In genomic region chr4:82371398-82371972, GRCh38 we compare ENCODE assay signal across 8 cellular contexts. TPM values are rescaled to one million over a fixed set of nuclear protein-coding genes. Genes with fewer than 3 reads are reported as not detected.
A peak's percentile ranks its signal among the peaks of the same experiment; 100 is the strongest.
DNase-seq lines count a peak whose midpoint lies in the region; ATAC-seq, FAIRE-seq and TF ChIP-seq lines count a peak whose summit lies in the region.

No MANE protein-coding gene starts in this region.

- DNase-seq in AG09309 (ENCODE audit: low read depth) = no peak
- DNase-seq in HL-60 (ENCODE audit: low read depth in 1 of 2, low spot score in 1 of 2) = peak in 1 of 2 experiments; percentile 35
- peak; percentile 25 to 59 (median 54) for DNase-seq in K562 (ENCODE audit: extremely low read depth in 1 of 4, low spot score in 3 of 4)
- DNase-seq in lung microvascular endothelial cell (ENCODE audit: low read depth in 2 of 2) = peak; percentile 26 to 27
- DNase-seq in NCI-H1930 (lab: John Stamatoyannopoulos, UW) = no peak
- no peak for DNase-seq in NCI-H510A (lab: John Stamatoyannopoulos, UW)
- no peak for DNase-seq in activated CD4-positive, alpha-beta T cell treated with anti-CD3 and anti-CD28 coated beads, Interleukin-2, amount 50 U/mL, for 1 hour

- no peak for TF ChIP-seq EP300 in K562 (IDR thresholded peaks at IDR 0.05; ENCODE audit: low read length)

- TF ChIP-seq POLR2A in K562 (conservative IDR thresholded peaks at IDR 0.05) = no peak

- intact Hi-C loops in K562 (cut with micrococcal nuclease) = loop anchor here (5.0 to 10.0 kb wide), 2 partner anchors 531 to 643 kb away; partner anchors contain the start of genes LIN54 and THAP9

- peaks cover 64% of the 10 kb centered on the region for H4K20me1 ChIP-seq in K562 (replicated peaks; ENCODE audit: control insufficient read depth, insufficient read depth, low read length)

- peaks cover 7 to 26% of the 10 kb centered on the region in 2 experiments for H3K4me1 ChIP-seq in K562 (replicated peaks in 1 of 2; ENCODE audit: control insufficient read depth in 2 of 2, insufficient read depth in 2 of 2, low read length in 2 of 2)

- H3K4me2 ChIP-seq in K562 (ENCODE audit: insufficient read depth, low read length) = peak overlapping the region; percentile 86

- H2AFZ ChIP-seq in K562 (ENCODE audit: low read depth, low read length) = no peak overlapping the region

- no peaks in the 10 kb centered on the region for H3K27me3 ChIP-seq in HL-60 (ENCODE audit: insufficient read depth, poor library complexity, severe bottlenecking)
- H3K27me3 ChIP-seq in K562 (ENCODE audit: control insufficient read depth in 2 of 2, insufficient read depth in 2 of 2, low read length in 2 of 2) = no peaks in the 10 kb centered on the region

- H3K27ac ChIP-seq in HL-60 (replicated peaks) = peak overlapping the region; percentile 99
- H3K27ac ChIP-seq in K562 (ENCODE audit: extremely low read depth, low read depth, low read length) = peak overlapping the region; percentile 100

- H3K4me3 ChIP-seq in AG09309 (ENCODE audit: control insufficient read depth, low read depth, low read length) (peak overlapping the region; percentile 92), HL-60 (replicated peaks; ENCODE audit: insufficient read depth, low read length) (peak overlapping the region; percentile 85), K562 (peak overlapping the region; percentile 94)

- H3K79me2 ChIP-seq in K562 (ENCODE audit: control insufficient read depth, insufficient read depth, low read length) = peaks cover 96% of the 10 kb centered on the region

- CTCF ChIA-PET in K562 (lab: Yijun Ruan, JAX; ENCODE audit: low intra/inter-chr PET ratio) = no interaction called here

- no peak for TF ChIP-seq RAD21 in K562 (CRISPR knock-in tag; conservative IDR thresholded peaks at IDR 0.05 in 1 of 2, IDR thresholded peaks at IDR 0.05 in 1 of 2)

- POLR2A ChIA-PET in K562 (lab: Yijun Ruan, JAX) = interaction anchor here (1.2 to 3.2 kb wide), 5 partner anchors 10 to 57 kb away, joined by 3 to 25 read pairs (median 3); no protein-coding TSS in a partner anchor

- H3K9ac ChIP-seq in K562 (ENCODE audit: insufficient read depth in 1 of 2, low read depth in 2 of 2, low read length in 2 of 2) = peak overlapping the region; percentile 98 to 99

- peaks cover 68% of the 10 kb centered on the region for H3K36me3 ChIP-seq in K562 (ENCODE audit: control insufficient read depth, insufficient read depth, low read length)

- 2% methylated on average over 8 of the region's 8 CpGs for WGBS in K562 (ENCODE audit: insufficient coverage, low coverage, missing lambda C conversion rate)

- peak; percentile 11 for FAIRE-seq in K562 (lab: Jason Lieb, UNC)

- H3K9me1 ChIP-seq in K562 (ENCODE audit: control insufficient read depth, insufficient read depth, low read length) = no peaks in the 10 kb centered on the region

- BruUV-seq in K562 (replicated peaks; lab: Mats Ljungman, UMichigan) = no TSS peak

- TF ChIP-seq CTCF in AG09309 (IDR thresholded peaks at IDR 0.05; ENCODE audit: control insufficient read depth, insufficient read depth, low read depth, low read length, missing control alignments) = no peak
- TF ChIP-seq CTCF in HL-60 (IDR thresholded peaks at IDR 0.05; ENCODE audit: insufficient read depth, low read length) = no peak
- no peak for TF ChIP-seq CTCF in K562 (IDR thresholded peaks at IDR 0.05 in 2 of 3, conservative IDR thresholded peaks at IDR 0.05 in 1 of 3; ENCODE audit: insufficient read depth in 2 of 3, low read depth in 1 of 3, low read length in 3 of 3)

- ATAC-seq in K562 (no peak), HG02798 (IDR thresholded peaks at IDR 0.05; ENCODE audit: poor library complexity, unreplicated experiment) (no peak)

- H3K9me3 ChIP-seq in K562 (replicated peaks; ENCODE audit: control insufficient read depth, insufficient read depth, low read depth, low read length) = no peaks in the 10 kb centered on the region

- in situ Hi-C loops in K562 (cut with MboI) = no loop called here

TF ChIP-seq in K562, 482 proteins besides CTCF, POLR2A, EP300 and RAD21 (continues in another document):
- TF ChIP-seq PKNOX1 (IDR thresholded peaks at IDR 0.05) (peak; percentile 68), ETV1 (tag; conservative IDR thresholded peaks at IDR 0.05; ENCODE audit: low read depth) (peak; percentile 52; the same call in 1 of the 2 replicates), MTA2 (IDR thresholded peaks at IDR 0.05; ENCODE audit: low read depth) (no peak), MEIS2 (IDR thresholded peaks at IDR 0.05; ENCODE audit: partially characterized antibody) (peak; percentile 76), NFYB (IDR thresholded peaks at IDR 0.05; ENCODE audit: extremely low read depth, insufficient read length) (peak; percentile 35), SIN3A (IDR thresholded peaks at IDR 0.05; ENCODE audit: borderline replicate concordance in 2 of 2, control insufficient read depth in 1 of 2, low read depth in 2 of 2, low read length in 2 of 2) (peak; percentile 11 to 41; a peak in 2 of 4 replicates), GABPA (tag; conservative IDR thresholded peaks at IDR 0.05; ENCODE audit: low read depth) (peak; percentile 45; the same call in 1 of the 2 replicates)

RNA-seq across cellular contexts. Expression of gene HNRNPD, which starts 2.3 kb away (rescaled TPM):
- total RNA-seq in K562 (2011; cell fraction: chromatin; rRNA removed; ENCODE audit: low replicate concordance) = 121 and 345 TPM in 2 replicates
- 98.2 and 123 TPM in 2 replicates for total RNA-seq in K562 (2011; cell fraction: nucleolus; rRNA removed)
- total RNA-seq in K562 (2011; cell fraction: nucleoplasm; rRNA removed) = 163 and 222 TPM in 2 replicates
- 157 and 160 TPM in 2 replicates for total RNA-seq in K562 (2014; rRNA removed)
- 98.8 and 120 TPM in 2 replicates for total RNA-seq in K562 (2014; rRNA removed; fragmentation: Illumina TruSeq; extraction: Trizol)
- 135 and 147 TPM in 2 replicates for total RNA-seq in K562 (2015; rRNA removed; fragmentation: Illumina TruSeq; extraction: Trizol)
- 346 and 422 TPM in 2 replicates for total RNA-seq in K562 (2021)
- polyA plus RNA-seq in K562 (2011; rRNA removed) = 92.4 and 129 TPM in 2 replicates
- polyA plus RNA-seq in K562 (2011; cell fraction: cytosol; rRNA removed) = 36.9 and 58.0 TPM in 2 replicates
- polyA plus RNA-seq in K562 (2011; cell fraction: nucleus; rRNA removed) = 162 and 252 TPM in 2 replicates
- polyA plus RNA-seq in K562 (2012) = 291 and 588 TPM in 2 replicates
- 851 and 955 TPM in 2 replicates for polyA plus RNA-seq in K562 (2014; fragmentation: Illumina TruSeq; extraction: Trizol)
- polyA plus RNA-seq in K562 (2014; fragmentation: Nextera tagmentation; extraction: Ambion mirVana) = 100 to 1,000 TPM; 152 to 187 TPM
- 307 and 442 TPM in 2 replicates for polyA plus RNA-seq in K562 (2014; rRNA removed)
- 51.2 and 75.0 TPM in 2 replicates for polyA minus RNA-seq in K562 (2011; rRNA and poly(A)+ RNA removed)
- polyA minus RNA-seq in K562 (2011; cell fraction: cytosol; rRNA and poly(A)+ RNA removed) = 73.1 and 75.2 TPM in 2 replicates
- 54.7 and 85.6 TPM in 2 replicates for polyA minus RNA-seq in K562 (2011; cell fraction: nucleus; rRNA and poly(A)+ RNA removed)
- total RNA-seq in lung microvascular endothelial cell = 19.2 and 21.6 TPM in 2 replicates

RNA-seq across cellular contexts. Expression of gene HNRNPDL, which starts 58.8 kb away (rescaled TPM):
- total RNA-seq in K562 (2011; cell fraction: chromatin; rRNA removed; ENCODE audit: low replicate concordance) = 92.3 and 355 TPM in 2 replicates
- 64.7 and 75.9 TPM in 2 replicates for total RNA-seq in K562 (2011; cell fraction: nucleolus; rRNA removed)
- 136 and 154 TPM in 2 replicates for total RNA-seq in K562 (2011; cell fraction: nucleoplasm; rRNA removed)
- total RNA-seq in K562 (2014; rRNA removed) = 278 and 351 TPM in 2 replicates
- total RNA-seq in K562 (2014; rRNA removed; fragmentation: Illumina TruSeq; extraction: Trizol) = 389 and 475 TPM in 2 replicates
- total RNA-seq in K562 (2015; rRNA removed; fragmentation: Illumina TruSeq; extraction: Trizol) = 472 and 503 TPM in 2 replicates
- total RNA-seq in K562 (2021) = 296 and 315 TPM in 2 replicates
- polyA plus RNA-seq in K562 (2011; rRNA removed) = 185 and 257 TPM in 2 replicates
- polyA plus RNA-seq in K562 (2011; cell fraction: cytosol; rRNA removed) = 53.9 and 124 TPM in 2 replicates
- polyA plus RNA-seq in K562 (2011; cell fraction: nucleus; rRNA removed) = 287 and 487 TPM in 2 replicates
- polyA plus RNA-seq in K562 (2012) = 144 and 421 TPM in 2 replicates
- polyA plus RNA-seq in K562 (2014; fragmentation: Illumina TruSeq; extraction: Trizol) = 392 and 393 TPM in 2 replicates
- polyA plus RNA-seq in K562 (2014; fragmentation: Nextera tagmentation; extraction: Ambion mirVana) = 100 to 1,000 TPM; 243 to 299 TPM
- polyA plus RNA-seq in K562 (2014; rRNA removed) = 555 and 652 TPM in 2 replicates
- 151 and 158 TPM in 2 replicates for polyA minus RNA-seq in K562 (2011; rRNA and poly(A)+ RNA removed)
- 67.0 and 67.9 TPM in 2 replicates for polyA minus RNA-seq in K562 (2011; cell fraction: cytosol; rRNA and poly(A)+ RNA removed)
- polyA minus RNA-seq in K562 (2011; cell fraction: nucleus; rRNA and poly(A)+ RNA removed) = 82.9 and 155 TPM in 2 replicates
- total RNA-seq in lung microvascular endothelial cell = 93.1 and 97.2 TPM in 2 replicates

RNA-seq across cellular contexts. Expression of gene ENOPH1, which starts 58.9 kb away (rescaled TPM):
- 7.4 and 14.2 TPM in 2 replicates for total RNA-seq in K562 (2011; cell fraction: chromatin; rRNA removed; ENCODE audit: low replicate concordance)
- 5.5 and 6.1 TPM in 2 replicates for total RNA-seq in K562 (2011; cell fraction: nucleolus; rRNA removed)
- total RNA-seq in K562 (2011; cell fraction: nucleoplasm; rRNA removed) = 7.6 and 14.4 TPM in 2 replicates
- 44.2 and 52.5 TPM in 2 replicates for total RNA-seq in K562 (2014; rRNA removed)
- total RNA-seq in K562 (2014; rRNA removed; fragmentation: Illumina TruSeq; extraction: Trizol) = 70.4 and 71.4 TPM in 2 replicates
- total RNA-seq in K562 (2015; rRNA removed; fragmentation: Illumina TruSeq; extraction: Trizol) = 53.7 and 57.1 TPM in 2 replicates
- 51.0 and 51.4 TPM in 2 replicates for total RNA-seq in K562 (2021)
- 21.0 and 29.8 TPM in 2 replicates for polyA plus RNA-seq in K562 (2011; rRNA removed)
- 13.2 and 15.4 TPM in 2 replicates for polyA plus RNA-seq in K562 (2011; cell fraction: cytosol; rRNA removed)
- 6.5 and 7.1 TPM in 2 replicates for polyA plus RNA-seq in K562 (2011; cell fraction: nucleus; rRNA removed)
- polyA plus RNA-seq in K562 (2012) = 38.2 and 48.5 TPM in 2 replicates
- polyA plus RNA-seq in K562 (2014; fragmentation: Illumina TruSeq; extraction: Trizol) = 59.8 and 66.5 TPM in 2 replicates
- polyA plus RNA-seq in K562 (2014; fragmentation: Nextera tagmentation; extraction: Ambion mirVana) = 10 to 100 TPM; 33.6 to 38.2 TPM
- 48.9 and 58.7 TPM in 2 replicates for polyA plus RNA-seq in K562 (2014; rRNA removed)
- 24.2 and 24.4 TPM in 2 replicates for polyA minus RNA-seq in K562 (2011; rRNA and poly(A)+ RNA removed)
- 9.9 and 10.2 TPM in 2 replicates for polyA minus RNA-seq in K562 (2011; cell fraction: cytosol; rRNA and poly(A)+ RNA removed)
- 5.3 and 5.9 TPM in 2 replicates for polyA minus RNA-seq in K562 (2011; cell fraction: nucleus; rRNA and poly(A)+ RNA removed)
- total RNA-seq in lung microvascular endothelial cell = 31.2 and 45.4 TPM in 2 replicates

Comparison
In these comparisons a context has a peak if more than half of its experiments do, and no peak if none do; other contexts are left out.
1. DNase-seq: peak in K562 (4 of 4) and lung microvascular endothelial cell (2 of 2); none in AG09309 (single experiment), NCI-H1930 (0 of 2), NCI-H510A (single experiment) and activated CD4-positive, alpha-beta T cell treated with anti-CD3 and anti-CD28 coated beads, Interleukin-2, amount 50 U/mL, for 1 hour (single experiment).
2. Peak in every context shown above with its lines, with median percentiles within 50 percentile points of each other: H3K4me3 ChIP-seq.